In the genomic region with DNA sequence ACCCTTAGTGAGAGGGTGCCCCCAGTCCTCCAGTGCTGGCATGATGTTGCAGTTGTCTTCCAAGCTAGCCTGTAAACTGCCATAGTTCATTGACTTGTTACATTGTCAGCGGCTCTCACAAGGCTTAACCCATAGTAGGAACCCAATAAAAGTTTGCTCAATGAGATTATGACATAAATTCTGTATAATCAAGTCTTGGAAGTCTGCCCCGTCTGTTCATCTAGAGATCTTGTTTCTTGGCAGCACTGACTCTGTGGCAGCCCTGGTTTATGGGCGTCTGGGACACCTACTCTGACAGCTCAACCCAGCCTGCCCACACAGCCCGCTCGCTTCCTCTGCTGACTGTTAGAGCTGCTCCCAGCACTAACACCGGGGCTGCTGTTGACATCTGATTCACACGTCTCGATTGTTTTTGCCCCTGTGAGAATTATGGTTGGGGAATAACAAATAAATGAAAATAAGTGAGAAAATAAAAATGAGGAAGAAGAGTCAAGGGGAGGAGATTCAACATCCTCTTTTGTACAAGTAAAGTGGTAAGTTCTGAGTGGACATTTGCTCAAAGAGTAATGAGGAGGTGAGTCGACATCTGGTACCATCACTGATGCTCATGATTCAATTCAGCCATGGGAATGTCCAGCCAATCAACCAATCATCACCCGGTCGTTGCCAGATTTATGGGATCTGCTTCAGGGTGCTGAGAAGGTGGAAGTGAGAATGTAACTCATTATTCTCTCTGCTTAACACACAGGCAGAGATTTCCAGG, we compare ENCODE assay signal across 9 cellular contexts.
A peak's percentile ranks its signal among the peaks of the same experiment; 100 is the strongest.
DNase-seq lines count a peak whose midpoint lies in the region; ATAC-seq, FAIRE-seq and TF ChIP-seq lines count a peak whose summit lies in the region.
"Had no signal": no experiment of that assay in that cellular context is flagged by ENCODE, and none has a peak within 500 bp of the region (broad histone marks: within the 10 kb centered on the region; RNA-seq: fewer than 3 reads in every experiment).

No MANE protein-coding gene starts in this region.

- H3K27ac ChIP-seq in SJCRH30, result no peak overlapping the region
- H3K27ac ChIP-seq: gastroesophageal sphincter had no signal

- no peak for TF ChIP-seq CTCF in endothelial cell (IDR thresholded peaks at IDR 0.05; ENCODE audit: unreplicated experiment)

- H3K9me3 ChIP-seq in SJCRH30 (replicated peaks), result peaks cover 11% of the 10 kb centered on the region; the same call in 1 of the 2 replicates
- H3K9me3 ChIP-seq: gastroesophageal sphincter had no signal

- CTCF ChIA-PET in T-cell (lab: Charles Lee), result no interaction called here

- H3K4me1 ChIP-seq in SJCRH30, result no peaks in the 10 kb centered on the region

- H3K36me3 Mint-ChIP-seq in T-cell (no peaks in the 10 kb centered on the region), endothelial cell (ENCODE audit: low read depth, unreplicated experiment) (peaks cover 3% of the 10 kb centered on the region)

- H3K9me3 Mint-ChIP-seq in T-cell, result peaks cover 0 to 3% (median 0%) of the 10 kb centered on the region in 3 donors
- H3K9me3 Mint-ChIP-seq in endothelial cell (ENCODE audit: unreplicated experiment), result no peaks in the 10 kb centered on the region

- H3K4me3 ChIP-seq in SJCRH30, result no peak overlapping the region
- H3K4me3 ChIP-seq: gastroesophageal sphincter had no signal

- TF ChIP-seq POLR2A in H54 (IDR thresholded peaks at IDR 0.05; ENCODE audit: low read depth, low read length), result no peak

- peak overlapping the region in 1 of 2 donors; percentile 47 for H3K27ac Mint-ChIP-seq in T-cell
- H3K27ac Mint-ChIP-seq in endothelial cell (ENCODE audit: unreplicated experiment), result no peak overlapping the region

- H3K4me1 Mint-ChIP-seq in T-cell (peaks cover 17 to 25% (median 18%) of the 10 kb centered on the region in 3 donors), endothelial cell (ENCODE audit: unreplicated experiment) (peaks cover 21% of the 10 kb centered on the region)

- POLR2A ChIA-PET in T-cell (lab: Charles Lee), result interaction anchor here in 1 of 2 donors (1.0 kb wide), 1 partner anchor 70 kb away, joined by 7 read pairs; no protein-coding TSS in a partner anchor

- DNase-seq in T-cell (peak in 32 of 34 experiments; percentile 8 to 74 (median 50)), endothelial cell (ENCODE audit: low spot score) (no peak), H54 (ENCODE audit: insufficient read length, low spot score) (no peak), SJCRH30 (no peak), retina (no peak), SKM-1 treated with dmso at 0.1 percent for 144 hours (lab: John Stamatoyannopoulos, UW; ENCODE audit: unreplicated experiment) (no peak)
- peak; percentile 34 for DNase-seq in stimulated activated CD8-positive, alpha-beta memory T cell treated with anti-CD3 and anti-CD28 coated beads, Interleukin-2, amount 100 ng/mL, for 1 hour (ENCODE audit: low read depth in 2 of 2)

- H3K36me3 ChIP-seq in SJCRH30, result no peaks in the 10 kb centered on the region
- H3K36me3 ChIP-seq: gastroesophageal sphincter had no signal

- no peak for FAIRE-seq in H54 (lab: Jason Lieb, UNC)

- no peaks in the 10 kb centered on the region for H3K27me3 ChIP-seq in SJCRH30
- H3K27me3 ChIP-seq: gastroesophageal sphincter had no signal

- peaks cover 12 to 15% of the 10 kb centered on the region in 2 donors for H3K27me3 Mint-ChIP-seq in T-cell
- peaks cover 4% of the 10 kb centered on the region for H3K27me3 Mint-ChIP-seq in endothelial cell (ENCODE audit: unreplicated experiment)

- ATAC-seq in GM21717 (IDR thresholded peaks at IDR 0.05; ENCODE audit: unreplicated experiment), result peak; percentile 81
- peak; percentile 71 to 99 (median 80) for ATAC-seq in T-cell (replicated peaks in 1 of 4)
- ATAC-seq: gastroesophageal sphincter had no signal

- H3K4me3 Mint-ChIP-seq in T-cell (peak overlapping the region in 2 of 3 donors; percentile 2 to 37), endothelial cell (ENCODE audit: unreplicated experiment) (peak overlapping the region; percentile 2)

Comparison
In these comparisons a context has a peak if more than half of its experiments do, and no peak if none do; other contexts are left out.
1. DNase-seq: peak in T-cell (32 of 34) and stimulated activated CD8-positive, alpha-beta memory T cell treated with anti-CD3 and anti-CD28 coated beads, Interleukin-2, amount 100 ng/mL, for 1 hour (2 of 2); none in endothelial cell (single experiment), H54 (single experiment), SJCRH30 (0 of 2), retina (single experiment) and SKM-1 treated with dmso at 0.1 percent for 144 hours (single experiment).